ENCODE assay signal across 27 cellular contexts in the genomic region with DNA sequence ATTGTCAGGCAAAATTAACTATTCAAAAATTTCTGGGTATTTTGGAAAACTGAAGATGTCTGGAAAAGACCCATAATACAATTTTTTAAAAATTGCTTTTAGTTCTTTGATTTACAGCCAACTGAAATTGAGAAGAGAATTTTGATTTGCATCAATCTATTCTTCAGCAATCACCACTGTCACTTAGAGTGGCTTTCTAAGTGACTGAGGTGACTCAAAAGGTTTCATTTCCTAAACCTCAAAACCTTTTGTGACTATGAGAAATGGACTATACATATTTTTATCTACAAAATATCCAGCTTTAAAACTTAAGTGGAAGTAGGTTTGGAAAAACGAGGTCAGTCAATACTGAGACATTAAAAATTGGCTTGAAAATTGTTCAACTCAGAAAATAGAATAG.
"Had no signal": no experiment of that assay in that cellular context is flagged by ENCODE, and none has a peak within 500 bp of the region (broad histone marks: within the 10 kb centered on the region; RNA-seq: fewer than 3 reads in every experiment).

No MANE protein-coding gene starts in this region.

- H3K4me3 ChIP-seq: neural progenitor cell, pancreas, prostate gland, right lobe of liver, sigmoid colon, suprapubic skin, testis, tibial artery, transverse colon, upper lobe of right lung, uterus had no signal

- H3K9ac ChIP-seq: neural progenitor cell had no signal

- H2AFZ ChIP-seq: neural progenitor cell had no signal

- H3K9me3 ChIP-seq: neutrophil, pancreas, prostate gland, right lobe of liver, sigmoid colon, suprapubic skin, testis, tibial artery, transverse colon, upper lobe of right lung, uterus had no signal

- H3K4me1 ChIP-seq: pancreas, prostate gland, sigmoid colon, suprapubic skin, testis, tibial artery, transverse colon, upper lobe of right lung, uterus had no signal

- ATAC-seq: naive thymus-derived CD4-positive, alpha-beta T cell; natural killer cell; pancreas; right cardiac atrium; right lobe of liver; stimulated activated memory B cell treated with anti-CD40 and anti-IgM and Interleukin-4, amounts not matched to agents 10 μg/mL and 1 μg/mL and 100 μg/mL, for 72 hours; stimulated activated naive CD8-positive, alpha-beta T cell treated with anti-CD3 and anti-CD28 coated beads, Interleukin-15, amount 100 ng/mL, for 72 hours; stimulated activated naive CD8-positive, alpha-beta T cell treated with anti-CD3 and anti-CD28 coated beads, Interleukin-15, Interleukin-2, amounts not matched to agents 100 U/mL and 50 U/mL, for 24 hours; upper lobe of right lung had no signal

- H3K4me2 ChIP-seq: neural progenitor cell had no signal

- H3K27me3 ChIP-seq: neural progenitor cell, neutrophil, pancreas, right lobe of liver, sigmoid colon, suprapubic skin, testis, tibial artery, transverse colon, upper lobe of right lung, uterus had no signal

- H3K27ac ChIP-seq: neural progenitor cell, neutrophil, pancreas, prostate gland, right lobe of liver, sigmoid colon, suprapubic skin, testis, tibial artery, transverse colon, upper lobe of right lung, uterus had no signal

- DNase-seq: naive thymus-derived CD4-positive, alpha-beta T cell; natural killer cell; nucleus accumbens; pancreas; right cardiac atrium; right lobe of liver; sigmoid colon; small intestine; stimulated activated CD4-positive, alpha-beta T cell treated with anti-CD3 and anti-CD28 coated beads, Interleukin-15, amount 100 ng/mL, for 24 hours; stimulated activated CD4-positive, alpha-beta T cell treated with anti-CD3 and anti-CD28 coated beads, Interleukin-2, amount 100 ng/mL, for 24 hours; stimulated activated CD4-positive, alpha-beta T cell treated with anti-CD3 and anti-CD28 coated beads, Interleukin-2, amount 100 ng/mL, for 48 hours; stimulated activated CD4-positive, alpha-beta T cell treated with anti-CD3 and anti-CD28 coated beads, Interleukin-4, amount 100 ng/mL, for 4 hours; stimulated activated CD8-positive, alpha-beta memory T cell treated with anti-CD3 and anti-CD28 coated beads, Interleukin-4, amount 100 ng/mL, for 48 hours; stimulated activated naive CD4-positive, alpha-beta T cell; stimulated activated naive CD8-positive, alpha-beta T cell treated with anti-CD3 and anti-CD28 coated beads, Interleukin-15, amount 100 ng/mL, for 72 hours; stimulated activated naive CD8-positive, alpha-beta T cell treated with anti-CD3 and anti-CD28 coated beads, Interleukin-15, Interleukin-2, amounts not matched to agents 100 U/mL and 50 U/mL, for 24 hours; substantia nigra; testis; tibial artery; transverse colon; upper lobe of right lung; uterus had no signal

- H3K36me3 ChIP-seq: neural progenitor cell, neutrophil, prostate gland, sigmoid colon, transverse colon, uterus had no signal
